Comparison of ENCODE assay signal across 8 cellular contexts in genomic region chr1:100606438-100606837, GRCh38.
DNase-seq lines count a peak whose midpoint lies in the region; ATAC-seq and TF ChIP-seq lines count a peak whose summit lies in the region.

No MANE protein-coding gene starts in this region.

- ATAC-seq in body of pancreas (peak; percentile 62), right lobe of liver (peak; percentile 95 to 99 (median 98)), GM18519 (IDR thresholded peaks at IDR 0.05; ENCODE audit: low FRiP score, unreplicated experiment) (no peak)

- intact Hi-C loops in body of pancreas (cut with DNase I): no loop called here
- intact Hi-C loops in right lobe of liver (cut with DNase I): loop anchor here (10.0 kb wide), 2 partner anchors 152 to 258 kb away; no protein-coding TSS in a partner anchor
- intact Hi-C loops in thyroid gland (cut with DNase I): loop anchor here (10.0 kb wide), 1 partner anchor 258 kb away; no protein-coding TSS in a partner anchor

- TF ChIP-seq POLR2A in body of pancreas (IDR thresholded peaks at IDR 0.05) (no peak), right lobe of liver (IDR thresholded peaks at IDR 0.05) (no peak), thyroid gland (IDR thresholded peaks at IDR 0.05) (no peak), erythroblast (IDR thresholded peaks at IDR 0.05; ENCODE audit: low read length) (no peak)

- WGBS in body of pancreas, 2 donors: 24 to 25% methylated on average over 3 of the region's 3 CpGs
- WGBS in right lobe of liver (ENCODE audit: insufficient coverage, low coverage, low lambda C conversion rate, missing lambda C conversion rate): 10% methylated on average over 3 of the region's 3 CpGs
- WGBS in thyroid gland, 2 donors: 46 to 59% methylated on average over 3 of the region's 3 CpGs

- H3K27me3 ChIP-seq in body of pancreas (no peaks in the 10 kb centered on the region), right lobe of liver (no peaks in the 10 kb centered on the region), thyroid gland (no peaks in the 10 kb centered on the region)

- DNase-seq in DMS114 treated with DMSO at 0.1 percent for 48 hours (lab: John Stamatoyannopoulos, UW; ENCODE audit: unreplicated experiment): peak; percentile 29
- DNase-seq in HPDE6-E6E7 (ENCODE audit: extremely low spot score): peak; percentile 29
- DNase-seq in body of pancreas: peak; percentile 26 to 55 (median 52)
- DNase-seq in right lobe of liver: peak; percentile 52 to 57 (median 56)
- no peak for DNase-seq in thyroid gland
- DNase-seq in erythroblast (lab: John Stamatoyannopoulos, UW): no peak
- no peak for DNase-seq in NCI-H128 (lab: John Stamatoyannopoulos, UW; ENCODE audit: unreplicated experiment)

- peaks cover 0 to 5% (median 0%) of the 10 kb centered on the region in 3 donors for H3K9me3 ChIP-seq in body of pancreas
- no peaks in the 10 kb centered on the region for H3K9me3 ChIP-seq in right lobe of liver
- no peaks in the 10 kb centered on the region for H3K9me3 ChIP-seq in thyroid gland

- no peak overlapping the region for H3K27ac ChIP-seq in body of pancreas
- no peak overlapping the region for H3K27ac ChIP-seq in right lobe of liver
- H3K27ac ChIP-seq in thyroid gland: no peak overlapping the region

- peaks cover 3% of the 10 kb centered on the region for H3K4me1 ChIP-seq in body of pancreas
- H3K4me1 ChIP-seq in right lobe of liver: no peaks in the 10 kb centered on the region
- no peaks in the 10 kb centered on the region for H3K4me1 ChIP-seq in thyroid gland

- no peaks in the 10 kb centered on the region for H3K36me3 ChIP-seq in body of pancreas (replicated peaks in 1 of 2; ENCODE audit: insufficient read depth in 1 of 2, low read depth in 2 of 2)
- H3K36me3 ChIP-seq in right lobe of liver: no peaks in the 10 kb centered on the region
- H3K36me3 ChIP-seq in thyroid gland: no peaks in the 10 kb centered on the region

- H3K4me3 ChIP-seq in body of pancreas (no peak overlapping the region), right lobe of liver (no peak overlapping the region), thyroid gland (replicated peaks in 1 of 3) (no peak overlapping the region)

- TF ChIP-seq CTCF in body of pancreas (IDR thresholded peaks at IDR 0.05) (peak; percentile 27 to 83 (median 59)), right lobe of liver (IDR thresholded peaks at IDR 0.05) (peak; percentile 79 to 89 (median 86)), thyroid gland (IDR thresholded peaks at IDR 0.05) (peak in 1 of 6 experiments; percentile 27)

Comparison
In these comparisons a context has a peak if more than half of its experiments do, and no peak if none do; other contexts are left out.
1. DNase-seq: peak in DMS114 treated with DMSO at 0.1 percent for 48 hours (single experiment), HPDE6-E6E7 (single experiment), body of pancreas (4 of 4) and right lobe of liver (3 of 3); none in thyroid gland (0 of 2), erythroblast (0 of 2) and NCI-H128 (single experiment).